Comparison of ENCODE assay signal across 19 cellular contexts in the genomic region with DNA sequence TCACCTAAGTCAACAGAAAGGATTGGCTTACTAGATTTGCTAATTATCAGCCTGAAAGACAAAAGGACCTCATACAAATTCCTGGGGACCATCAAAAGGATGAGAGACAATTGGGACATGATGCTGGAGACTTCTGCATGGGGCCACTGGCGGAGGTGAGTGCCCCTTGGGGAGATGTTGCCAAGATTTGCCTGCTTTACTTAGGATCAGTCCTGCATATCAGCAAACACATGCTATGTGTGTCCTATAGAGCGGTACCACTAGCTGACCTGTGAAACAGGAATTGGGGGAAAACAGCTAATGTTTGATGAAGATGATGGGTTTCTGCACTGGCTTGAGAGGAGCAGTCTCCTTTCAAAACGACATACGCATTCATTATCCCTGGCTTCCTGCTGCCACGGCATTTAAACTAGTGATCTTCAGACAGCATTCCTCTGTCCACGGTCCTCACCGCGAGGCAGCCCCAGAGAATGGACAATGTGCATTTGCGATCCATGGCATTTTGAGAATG.
DNase-seq lines count a peak whose midpoint lies in the region; ATAC-seq, FAIRE-seq and TF ChIP-seq lines count a peak whose summit lies in the region.
"Had no signal": no experiment of that assay in that cellular context is flagged by ENCODE, and none has a peak within 500 bp of the region (broad histone marks: within the 10 kb centered on the region; RNA-seq: fewer than 3 reads in every experiment).

No MANE protein-coding gene starts in this region.

- WGBS in HepG2 (ENCODE audit: low lambda C conversion rate) = 18% methylated on average over 9 of the region's 9 CpGs
- 69% methylated on average over 6 of the region's 9 CpGs for WGBS in right lobe of liver (ENCODE audit: insufficient coverage, low coverage, low lambda C conversion rate, missing lambda C conversion rate)
- WGBS in K562 (ENCODE audit: insufficient coverage, low coverage, missing lambda C conversion rate) = 70% methylated on average over 9 of the region's 9 CpGs

- H2AFZ ChIP-seq in HepG2 (ENCODE audit: low read length) = no peak overlapping the region
- peak overlapping the region; percentile 34; the same call in 1 of the 2 replicates for H2AFZ ChIP-seq in K562 (ENCODE audit: low read depth, low read length)

- H3K36me3 ChIP-seq in HepG2 (replicated peaks in 1 of 2; ENCODE audit: control insufficient read depth in 1 of 2, insufficient read depth in 2 of 2, low read length in 2 of 2) = no peaks in the 10 kb centered on the region
- H3K36me3 ChIP-seq in right lobe of liver = no peaks in the 10 kb centered on the region
- H3K36me3 ChIP-seq in K562 (ENCODE audit: control insufficient read depth, insufficient read depth, low read length) = no peaks in the 10 kb centered on the region
- no peaks in the 10 kb centered on the region for H3K36me3 ChIP-seq in iPS-20b (ENCODE audit: insufficient read depth, low read depth, low read length)
- H3K36me3 ChIP-seq: colonic mucosa, left ventricle myocardium inferior, stomach, uterus had no signal

- peak; percentile 69 for ATAC-seq in HepG2
- no peak for ATAC-seq in right lobe of liver
- no peak; the same call in 2 of the 3 replicates for ATAC-seq in K562
- no peak for ATAC-seq in GM19467 (IDR thresholded peaks at IDR 0.05; ENCODE audit: unreplicated experiment)
- ATAC-seq: activated CD8-positive, alpha-beta T cell treated with anti-CD3 and anti-CD28 coated beads, Interleukin-2, amount 10 ng/mL, durations not matched to agents 7 days and 5 days had no signal

- no peaks in the 10 kb centered on the region for H3K9me3 ChIP-seq in HepG2 (ENCODE audit: low read length)
- H3K9me3 ChIP-seq in right lobe of liver = no peaks in the 10 kb centered on the region
- no peaks in the 10 kb centered on the region for H3K9me3 ChIP-seq in K562 (replicated peaks; ENCODE audit: control insufficient read depth, insufficient read depth, low read depth, low read length)
- no peaks in the 10 kb centered on the region for H3K9me3 ChIP-seq in iPS-20b (ENCODE audit: insufficient read depth, low read depth, low read length)
- H3K9me3 ChIP-seq: colonic mucosa, left ventricle myocardium inferior, stomach, uterus had no signal

- TF ChIP-seq CTCF in HepG2 (CRISPR knock-in tag; IDR thresholded peaks at IDR 0.05) (no peak), right lobe of liver (IDR thresholded peaks at IDR 0.05) (no peak), K562 (IDR thresholded peaks at IDR 0.05 in 2 of 3, conservative IDR thresholded peaks at IDR 0.05 in 1 of 3; ENCODE audit: insufficient read depth in 2 of 3, low read depth in 1 of 3, low read length in 3 of 3) (no peak)

- intact Hi-C loops in HepG2 (cut with micrococcal nuclease; ENCODE audit: unreplicated experiment) = no loop called here
- intact Hi-C loops in right lobe of liver (cut with DNase I) = no loop called here
- intact Hi-C loops in K562 (cut with micrococcal nuclease) = no loop called here

- TF ChIP-seq EP300 in HepG2 (IDR thresholded peaks at IDR 0.05; ENCODE audit: low read depth in 2 of 2, low read length in 2 of 2) (no peak), HepG2 (CRISPR knock-in tag; IDR thresholded peaks at IDR 0.05; ENCODE audit: borderline replicate concordance) (no peak), K562 (IDR thresholded peaks at IDR 0.05; ENCODE audit: low read length) (no peak)

- in situ Hi-C loops in HepG2 (cut with HindIII; ENCODE audit: extremely low pct_ligation_motif_present, low pct_unique_long_range_greater_than_20kb) = no loop called here
- in situ Hi-C loops in K562 (cut with MboI) = no loop called here

- H3K27ac ChIP-seq in HepG2 (ENCODE audit: extremely low read length, insufficient read depth, low read length) = no peak overlapping the region
- no peak overlapping the region for H3K27ac ChIP-seq in right lobe of liver
- H3K27ac ChIP-seq in K562 (ENCODE audit: extremely low read depth, low read depth, low read length) = no peak overlapping the region
- H3K27ac ChIP-seq in iPS-20b (ENCODE audit: low read length) = no peak overlapping the region
- H3K27ac ChIP-seq: colonic mucosa, left ventricle myocardium inferior, SK-N-MC, stomach, uterus had no signal

- CTCF ChIA-PET in HepG2 (lab: Yijun Ruan, JAX; ENCODE audit: low intra/inter-chr PET ratio, low total read pairs) = no interaction called here
- CTCF ChIA-PET in K562 (lab: Yijun Ruan, JAX; ENCODE audit: low intra/inter-chr PET ratio) = no interaction called here

- H4K20me1 ChIP-seq in HepG2 (ENCODE audit: insufficient read depth, low read length) = no peaks in the 10 kb centered on the region
- no peaks in the 10 kb centered on the region for H4K20me1 ChIP-seq in K562 (replicated peaks; ENCODE audit: control insufficient read depth, insufficient read depth, low read length)

- no peaks in the 10 kb centered on the region for H3K9me1 ChIP-seq in K562 (ENCODE audit: control insufficient read depth, insufficient read depth, low read length)

- BruUV-seq in HepG2 (replicated peaks; lab: Mats Ljungman, UMichigan) = no TSS peak
- no TSS peak for BruUV-seq in K562 (replicated peaks; lab: Mats Ljungman, UMichigan)

- TF ChIP-seq RAD21 in HepG2 (CRISPR knock-in tag; IDR thresholded peaks at IDR 0.05) = no peak
- no peak for TF ChIP-seq RAD21 in K562 (CRISPR knock-in tag; conservative IDR thresholded peaks at IDR 0.05 in 1 of 2, IDR thresholded peaks at IDR 0.05 in 1 of 2)

- H3K4me1 ChIP-seq in HepG2 (ENCODE audit: insufficient read depth, low read length) (peaks cover 14% of the 10 kb centered on the region), right lobe of liver (no peaks in the 10 kb centered on the region), K562 (replicated peaks in 1 of 2; ENCODE audit: control insufficient read depth in 2 of 2, insufficient read depth in 2 of 2, low read length in 2 of 2) (peaks cover 0 to 3% of the 10 kb centered on the region in 2 experiments; a peak in 1 of 5 replicates), iPS-20b (ENCODE audit: insufficient read depth, low read length) (peaks cover 31% of the 10 kb centered on the region; the same call in 1 of the 2 replicates)
- H3K4me1 ChIP-seq: colonic mucosa, left ventricle myocardium inferior, stomach, uterus had no signal

- no peak overlapping the region for H3K4me2 ChIP-seq in HepG2 (ENCODE audit: low read depth, low read length)
- H3K4me2 ChIP-seq in K562 (ENCODE audit: insufficient read depth, low read length) = no peak overlapping the region

- no peak for TF ChIP-seq POLR2A in HepG2 (IDR thresholded peaks at IDR 0.05; ENCODE audit: insufficient read depth in 1 of 2, low read depth in 2 of 2, low read length in 2 of 2)
- no peak for TF ChIP-seq POLR2A in right lobe of liver (IDR thresholded peaks at IDR 0.05)
- no peak for TF ChIP-seq POLR2A in K562 (conservative IDR thresholded peaks at IDR 0.05)

- FAIRE-seq in HepG2 (lab: Jason Lieb, UNC) = no peak
- FAIRE-seq in K562 (lab: Jason Lieb, UNC) = no peak
- no peak for FAIRE-seq in frontal cortex (lab: Jason Lieb, UNC)
- FAIRE-seq: TTC549 had no signal

- H3K4me3 ChIP-seq in HepG2 (replicated peaks in 1 of 3; ENCODE audit: insufficient read depth in 1 of 3, low read depth in 2 of 3, low read length in 3 of 3) (no peak overlapping the region), right lobe of liver (no peak overlapping the region), K562 (no peak overlapping the region), iPS-20b (ENCODE audit: low read length) (peak overlapping the region; percentile 40; the same call in 1 of the 2 replicates)
- H3K4me3 ChIP-seq: colonic mucosa, left ventricle myocardium inferior, SK-N-MC, stomach, uterus had no signal

- peaks cover 0 to 12% of the 10 kb centered on the region in 2 experiments; a peak in 2 of 5 replicates for H3K27me3 ChIP-seq in HepG2 (ENCODE audit: control insufficient read depth in 1 of 2, insufficient read depth in 2 of 2, low read length in 2 of 2)
- H3K27me3 ChIP-seq in right lobe of liver = no peaks in the 10 kb centered on the region
- no peaks in the 10 kb centered on the region for H3K27me3 ChIP-seq in K562 (ENCODE audit: control insufficient read depth in 2 of 2, insufficient read depth in 2 of 2, low read length in 2 of 2)
- H3K27me3 ChIP-seq in iPS-20b (ENCODE audit: insufficient read depth, low read length) = no peaks in the 10 kb centered on the region
- H3K27me3 ChIP-seq: colonic mucosa, stomach, uterus had no signal

- H3K9ac ChIP-seq in HepG2 (ENCODE audit: insufficient read depth, low read depth, low read length) = no peak overlapping the region
- no peak overlapping the region for H3K9ac ChIP-seq in K562 (ENCODE audit: insufficient read depth in 1 of 2, low read depth in 2 of 2, low read length in 2 of 2)
- H3K9ac ChIP-seq in iPS-20b (ENCODE audit: low read depth, low read length) = peak overlapping the region; percentile 2; the same call in 1 of the 2 replicates

- DNase-seq in HepG2 (ENCODE audit: low spot score) (peak; percentile 12), right lobe of liver (no peak), K562 (ENCODE audit: extremely low read depth in 1 of 4, low spot score in 3 of 4) (no peak), frontal cortex (ENCODE audit: low spot score in 2 of 2) (no peak), SW480 (ENCODE audit: low spot score) (no peak)
- DNase-seq in activated naive CD4-positive, alpha-beta T cell treated with anti-CD3 and anti-CD28 coated beads, Interleukin-2, amount 50 U/mL, for 16 hours = no peak
- DNase-seq: ACHN; activated CD8-positive, alpha-beta T cell treated with anti-CD3 and anti-CD28 coated beads, Interleukin-2, amount 10 ng/mL, durations not matched to agents 7 days and 5 days; CD4-positive, CD25-positive, alpha-beta regulatory T cell; colonic mucosa; IMR-90; left ventricle myocardium inferior; stimulated activated CD4-positive, alpha-beta T cell treated with anti-CD3 and anti-CD28 coated beads, Interleukin-15, amount 100 ng/mL, for 24 hours; stomach; uterus had no signal

- POLR2A ChIA-PET in HepG2 (lab: Yijun Ruan, JAX) = no interaction called here
- POLR2A ChIA-PET in K562 (lab: Yijun Ruan, JAX) = no interaction called here

- H3K79me2 ChIP-seq in HepG2 (ENCODE audit: insufficient read depth, low read length) (no peaks in the 10 kb centered on the region), K562 (ENCODE audit: control insufficient read depth, insufficient read depth, low read length) (no peaks in the 10 kb centered on the region)

TF ChIP-seq in HepG2, 621 proteins besides CTCF, POLR2A, EP300 and RAD21 (continues in another document):
- no peak for TF ChIP-seq ZNF264 (CRISPR knock-in tag; IDR thresholded peaks at IDR 0.05)
- no peak for TF ChIP-seq CENPT (CRISPR knock-in tag; IDR thresholded peaks at IDR 0.05; ENCODE audit: low read depth)
- no peak for TF ChIP-seq ZNF776 (CRISPR knock-in tag; IDR thresholded peaks at IDR 0.05)
- TF ChIP-seq ZSCAN12 (CRISPR knock-in tag; IDR thresholded peaks at IDR 0.05) = no peak

TF ChIP-seq in K562, 482 proteins besides CTCF, POLR2A, EP300 and RAD21 (continues in another document):
- TF ChIP-seq ZNF253 (CRISPR knock-in tag; conservative IDR thresholded peaks at IDR 0.05) (no peak), TBP (optimal IDR thresholded peaks at IDR 0.05; ENCODE audit: low read depth, low read length) (no peak)
